ENCODE assay signal across 20 cellular contexts in the genomic region with DNA sequence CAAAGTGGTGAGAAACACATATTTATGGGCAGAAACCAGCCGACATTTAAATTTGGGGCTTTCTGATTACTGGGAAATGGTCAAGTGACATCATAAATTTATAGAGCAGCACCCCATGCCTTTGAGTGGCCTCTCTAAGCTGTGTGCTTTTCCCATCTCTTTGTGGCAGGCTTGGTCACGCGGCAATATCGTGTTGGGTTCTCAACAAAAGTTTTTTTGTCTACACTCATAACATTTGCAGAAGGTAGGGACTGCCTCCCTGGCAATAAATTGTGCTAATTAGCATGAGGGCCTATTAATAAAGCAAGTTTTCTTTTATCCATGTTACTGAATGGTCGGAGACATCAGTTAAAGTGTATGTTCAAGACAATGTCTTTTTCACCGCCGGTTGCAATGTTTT.
DNase-seq lines count a peak whose midpoint lies in the region; TF ChIP-seq lines count a peak whose summit lies in the region.
"Had no signal": no experiment of that assay in that cellular context is flagged by ENCODE, and none has a peak within 500 bp of the region (broad histone marks: within the 10 kb centered on the region; RNA-seq: fewer than 3 reads in every experiment).

No MANE protein-coding gene starts in this region.

- H3K27me3 Mint-ChIP-seq in type B pancreatic cell = peaks cover 25% of the 10 kb centered on the region
- H3K27me3 Mint-ChIP-seq in activated CD4-positive, alpha-beta memory T cell treated with anti-CD3 and anti-CD28 coated beads for 36 hours = peaks cover 34% of the 10 kb centered on the region

- 70% methylated on average over 7 of the region's 7 CpGs for WGBS in hepatocyte (ENCODE audit: low lambda C conversion rate, missing lambda C conversion rate)

- no peaks in the 10 kb centered on the region for H3K79me2 ChIP-seq in hepatocyte

- no peak overlapping the region for H3K4me3 ChIP-seq in hepatocyte
- H3K4me3 ChIP-seq: GM12878, MG63 had no signal

- H3K4me3 Mint-ChIP-seq in type B pancreatic cell = no peak overlapping the region
- no peak overlapping the region for H3K4me3 Mint-ChIP-seq in activated CD4-positive, alpha-beta memory T cell treated with anti-CD3 and anti-CD28 coated beads for 36 hours
- H3K4me3 Mint-ChIP-seq: HFFc6 had no signal

- DNase-seq in COLO829 (ENCODE audit: low spot score) (peak; percentile 83), NCI-H1105 (lab: John Stamatoyannopoulos, UW) (peak; percentile 41), foreskin melanocyte (peak; percentile 87), type B pancreatic cell (ENCODE audit: extremely low spot score, unreplicated experiment) (no peak), hepatocyte (ENCODE audit: low spot score) (no peak), GM19240 (ENCODE audit: insufficient read length, low spot score) (no peak)
- no peak for DNase-seq in activated CD4-positive, alpha-beta memory T cell treated with anti-CD3 and anti-CD28 coated beads for 36 hours
- DNase-seq: ACHN, DND-41, HFFc6, MG63, NCI-H1092 treated with DMSO at 0.1 percent for 48 hours, NCI-H2029 treated with DMSO at 0.1 percent for 48 hours, NCI-H2171, NCI-H345, NCI-H524, PC-3, Right ventricle myocardium superior had no signal

- POLR2A ChIA-PET in activated CD4-positive, alpha-beta memory T cell treated with anti-CD3 and anti-CD28 coated beads for 36 hours (lab: Charles Lee) = no interaction called here

- TF ChIP-seq CTCF in type B pancreatic cell (conservative IDR thresholded peaks at IDR 0.05) (no peak), hepatocyte (IDR thresholded peaks at IDR 0.05; ENCODE audit: poor library complexity) (no peak)

- H3K9me3 Mint-ChIP-seq in type B pancreatic cell = no peaks in the 10 kb centered on the region
- H3K9me3 Mint-ChIP-seq in activated CD4-positive, alpha-beta memory T cell treated with anti-CD3 and anti-CD28 coated beads for 36 hours = no peaks in the 10 kb centered on the region
- H3K9me3 Mint-ChIP-seq: HFFc6 had no signal

- no peaks in the 10 kb centered on the region for H3K36me3 Mint-ChIP-seq in type B pancreatic cell
- H3K36me3 Mint-ChIP-seq in activated CD4-positive, alpha-beta memory T cell treated with anti-CD3 and anti-CD28 coated beads for 36 hours = no peaks in the 10 kb centered on the region

- H3K9me2 ChIP-seq in hepatocyte (replicated peaks; ENCODE audit: insufficient read depth) = no peaks in the 10 kb centered on the region

- H3K9me3 ChIP-seq in hepatocyte (ENCODE audit: low read depth) = no peaks in the 10 kb centered on the region
- H3K9me3 ChIP-seq: MG63 had no signal

- no peaks in the 10 kb centered on the region for H3K36me3 ChIP-seq in hepatocyte (replicated peaks; ENCODE audit: insufficient read depth, low read depth)
- H3K36me3 ChIP-seq: MG63 had no signal

- peaks cover 16% of the 10 kb centered on the region for H3K4me1 ChIP-seq in hepatocyte (ENCODE audit: insufficient read depth)

- peak overlapping the region; percentile 3 for H3K27ac Mint-ChIP-seq in type B pancreatic cell
- no peak overlapping the region for H3K27ac Mint-ChIP-seq in activated CD4-positive, alpha-beta memory T cell treated with anti-CD3 and anti-CD28 coated beads for 36 hours
- H3K27ac Mint-ChIP-seq: HFFc6 had no signal

- intact Hi-C loops in activated CD4-positive, alpha-beta memory T cell treated with anti-CD3 and anti-CD28 coated beads for 36 hours (cut with micrococcal nuclease) = loop anchor here (10.0 kb wide), 1 partner anchor 151 kb away; no protein-coding TSS in a partner anchor

- H3K27me3 ChIP-seq in hepatocyte = no peaks in the 10 kb centered on the region

- CTCF ChIA-PET in activated CD4-positive, alpha-beta memory T cell treated with anti-CD3 and anti-CD28 coated beads for 36 hours (lab: Charles Lee) = no interaction called here

- H2AFZ ChIP-seq in hepatocyte = no peak overlapping the region

- peaks cover 31% of the 10 kb centered on the region for H3K4me1 Mint-ChIP-seq in type B pancreatic cell (ENCODE audit: unreplicated experiment)
- H3K4me1 Mint-ChIP-seq in activated CD4-positive, alpha-beta memory T cell treated with anti-CD3 and anti-CD28 coated beads for 36 hours (ENCODE audit: low read depth) = no peaks in the 10 kb centered on the region

- H3K4me2 ChIP-seq in hepatocyte = no peak overlapping the region

- H4K20me1 ChIP-seq in hepatocyte (ENCODE audit: insufficient read depth, poor library complexity, severe bottlenecking) = no peaks in the 10 kb centered on the region

- H3K27ac ChIP-seq in hepatocyte = no peak overlapping the region
- H3K27ac ChIP-seq: C4-2B had no signal

Comparison
In these comparisons a context has a peak if more than half of its experiments do, and no peak if none do; other contexts are left out.
1. DNase-seq: peak in COLO829 (single experiment), NCI-H1105 (single experiment) and foreskin melanocyte (single experiment); none in type B pancreatic cell (single experiment), hepatocyte (single experiment), GM19240 (single experiment) and activated CD4-positive, alpha-beta memory T cell treated with anti-CD3 and anti-CD28 coated beads for 36 hours (single experiment).